Comparison of ENCODE assay signal across 9 cellular contexts in genomic region chr17:2138318-2138717, GRCh38.
DNase-seq lines count a peak whose midpoint lies in the region; ATAC-seq, FAIRE-seq and TF ChIP-seq lines count a peak whose summit lies in the region.
"Had no signal": no experiment of that assay in that cellular context is flagged by ENCODE, and none has a peak within 500 bp of the region (broad histone marks: within the 10 kb centered on the region; RNA-seq: fewer than 3 reads in every experiment).

No MANE protein-coding gene starts in this region.

- H3K36me3 ChIP-seq in neural progenitor cell: no peaks in the 10 kb centered on the region

- FAIRE-seq in A549 (lab: Jason Lieb, UNC) (no peak), GM18507 (lab: Jason Lieb, UNC) (peak; percentile 88)

- H3K27me3 ChIP-seq in neural progenitor cell: no peaks in the 10 kb centered on the region
- H3K27me3 ChIP-seq: body of pancreas had no signal

- peak overlapping the region; percentile 32 for H3K27ac Mint-ChIP-seq in activated naive CD8-positive, alpha-beta T cell treated with anti-CD3 and anti-CD28 coated beads, Interleukin-2, amount 10 ng/mL, durations not matched to agents 7 days and 5 days
- H3K27ac Mint-ChIP-seq in nephron progenitor cell (peak overlapping the region; percentile 81), neural progenitor cell (no peak overlapping the region)

- WGBS in A549 (ENCODE audit: missing lambda C conversion rate): 78% methylated on average over 1 of the region's 1 CpG

- ATAC-seq in A549: peak; percentile 43 to 64; a peak in 3 of 6 replicates
- peak; percentile 74 for ATAC-seq in HG03460 (IDR thresholded peaks at IDR 0.05; ENCODE audit: unreplicated experiment)
- peak; percentile 96 for ATAC-seq in activated naive CD8-positive, alpha-beta T cell treated with anti-CD3 and anti-CD28 coated beads, Interleukin-2, amount 10 ng/mL, durations not matched to agents 7 days and 5 days (ENCODE audit: low read depth)
- ATAC-seq: body of pancreas had no signal

- CTCF ChIA-PET in A549 (lab: Yijun Ruan, JAX): interaction anchor here (0.7 to 2.0 kb wide), 9 partner anchors 16 to 133 kb away, joined by 3 to 8 read pairs (median 4); partner anchors contain the start of gene HIC1

- H3K9me3 Mint-ChIP-seq in activated naive CD8-positive, alpha-beta T cell treated with anti-CD3 and anti-CD28 coated beads, Interleukin-2, amount 10 ng/mL, durations not matched to agents 7 days and 5 days: no peaks in the 10 kb centered on the region
- no peaks in the 10 kb centered on the region for H3K9me3 Mint-ChIP-seq in nephron progenitor cell
- H3K9me3 Mint-ChIP-seq in neural progenitor cell: no peaks in the 10 kb centered on the region

- no peak for TF ChIP-seq RAD21 in A549 (conservative IDR thresholded peaks at IDR 0.05 in 1 of 2, IDR thresholded peaks at IDR 0.05 in 1 of 2)

- peaks cover 22% of the 10 kb centered on the region for H3F3A ChIP-seq in neural progenitor cell (ENCODE audit: low read depth)

- H3K9ac ChIP-seq in neural progenitor cell: no peak overlapping the region

- TF ChIP-seq CTCF in A549 (IDR thresholded peaks at IDR 0.05): no peak
- TF ChIP-seq CTCF in nephron progenitor cell (IDR thresholded peaks at IDR 0.05): no peak
- no peak for TF ChIP-seq CTCF in neural progenitor cell (IDR thresholded peaks at IDR 0.05)

- POLR2A ChIA-PET in A549 (lab: Yijun Ruan, JAX): no interaction called here
- POLR2A ChIA-PET in activated naive CD8-positive, alpha-beta T cell treated with anti-CD3 and anti-CD28 coated beads, Interleukin-2, amount 10 ng/mL, durations not matched to agents 7 days and 5 days (lab: Charles Lee): interaction anchor here (1.0 to 1.7 kb wide), 3 partner anchors 9 to 44 kb away, joined by 3 to 4 read pairs (median 3); no protein-coding TSS in a partner anchor

- no peak overlapping the region for H3K4me3 ChIP-seq in A549
- H3K4me3 ChIP-seq in neural progenitor cell: no peak overlapping the region
- H3K4me3 ChIP-seq: body of pancreas had no signal

- no peak overlapping the region for H3K4me3 Mint-ChIP-seq in activated naive CD8-positive, alpha-beta T cell treated with anti-CD3 and anti-CD28 coated beads, Interleukin-2, amount 10 ng/mL, durations not matched to agents 7 days and 5 days
- no peak overlapping the region for H3K4me3 Mint-ChIP-seq in nephron progenitor cell
- no peak overlapping the region for H3K4me3 Mint-ChIP-seq in neural progenitor cell

- DNase-seq in A549 (ENCODE audit: low read depth in 1 of 2, low spot score in 1 of 2) (no peak), GM18507 (ENCODE audit: extremely low spot score, insufficient read length, low read depth) (no peak), nephron progenitor cell (no peak), 8988T (no peak), NCI-H2227 (lab: John Stamatoyannopoulos, UW; ENCODE audit: unreplicated experiment) (no peak), neural progenitor cell (ENCODE audit: low spot score) (no peak)
- no peak for DNase-seq in activated naive CD8-positive, alpha-beta T cell treated with anti-CD3 and anti-CD28 coated beads, Interleukin-2, amount 10 ng/mL, durations not matched to agents 7 days and 5 days

- H4K20me1 ChIP-seq in neural progenitor cell (ENCODE audit: low read depth): peaks cover 30% of the 10 kb centered on the region

- H3K9me3 ChIP-seq in A549 (no peaks in the 10 kb centered on the region), neural progenitor cell (ENCODE audit: low read depth) (no peaks in the 10 kb centered on the region)
- H3K9me3 ChIP-seq: body of pancreas had no signal

- peaks cover 7% of the 10 kb centered on the region for H3K36me3 Mint-ChIP-seq in activated naive CD8-positive, alpha-beta T cell treated with anti-CD3 and anti-CD28 coated beads, Interleukin-2, amount 10 ng/mL, durations not matched to agents 7 days and 5 days
- H3K36me3 Mint-ChIP-seq in nephron progenitor cell (ENCODE audit: low read depth): peaks cover 3% of the 10 kb centered on the region
- peaks cover 2% of the 10 kb centered on the region for H3K36me3 Mint-ChIP-seq in neural progenitor cell

- TF ChIP-seq POLR2A in A549 (IDR thresholded peaks at IDR 0.05; ENCODE audit: low read length): no peak

- no peak overlapping the region for H2AFZ ChIP-seq in neural progenitor cell (replicated peaks)

- H3K4me2 ChIP-seq in A549: no peak overlapping the region
- no peak overlapping the region for H3K4me2 ChIP-seq in neural progenitor cell

- H3K27me3 Mint-ChIP-seq in activated naive CD8-positive, alpha-beta T cell treated with anti-CD3 and anti-CD28 coated beads, Interleukin-2, amount 10 ng/mL, durations not matched to agents 7 days and 5 days: no peaks in the 10 kb centered on the region
- no peaks in the 10 kb centered on the region for H3K27me3 Mint-ChIP-seq in nephron progenitor cell (ENCODE audit: low read depth, poor library complexity)
- no peaks in the 10 kb centered on the region for H3K27me3 Mint-ChIP-seq in neural progenitor cell (ENCODE audit: insufficient read depth, low read depth)

- H3K4me1 Mint-ChIP-seq in activated naive CD8-positive, alpha-beta T cell treated with anti-CD3 and anti-CD28 coated beads, Interleukin-2, amount 10 ng/mL, durations not matched to agents 7 days and 5 days: peaks cover 18% of the 10 kb centered on the region
- H3K4me1 Mint-ChIP-seq in nephron progenitor cell: peaks cover 22% of the 10 kb centered on the region
- peaks cover 27% of the 10 kb centered on the region for H3K4me1 Mint-ChIP-seq in neural progenitor cell

- TF ChIP-seq EP300 in A549 (IDR thresholded peaks at IDR 0.05): no peak

- H3K79me2 ChIP-seq in neural progenitor cell (ENCODE audit: low read depth): peaks cover 5% of the 10 kb centered on the region

- H3K27ac ChIP-seq in A549: no peak overlapping the region
- H3K27ac ChIP-seq in neural progenitor cell: no peak overlapping the region

- H3K4me1 ChIP-seq in A549 (peaks cover 12% of the 10 kb centered on the region; the same call in 2 of the 3 replicates), neural progenitor cell (peaks cover 17% of the 10 kb centered on the region)

TF ChIP-seq in A549, 52 proteins besides CTCF, POLR2A, EP300 and RAD21:
- TF ChIP-seq POLR2AphosphoS2 (conservative IDR thresholded peaks at IDR 0.05; ENCODE audit: low read length): no peak
- no peak for TF ChIP-seq JUN (IDR thresholded peaks at IDR 0.05)
- TF ChIP-seq RARB (CRISPR knock-in tag; IDR thresholded peaks at IDR 0.05): no peak
- TF ChIP-seq MAZ (IDR thresholded peaks at IDR 0.05; ENCODE audit: borderline replicate concordance, low read depth, low read length): no peak
- TF ChIP-seq HES2 (IDR thresholded peaks at IDR 0.05): no peak
- TF ChIP-seq HOXB13 (CRISPR knock-in tag; IDR thresholded peaks at IDR 0.05; ENCODE audit: low read depth): no peak
- TF ChIP-seq REST (IDR thresholded peaks at IDR 0.05): no peak
- no peak for TF ChIP-seq GATA3 (IDR thresholded peaks at IDR 0.05; ENCODE audit: borderline replicate concordance)
TF ChIP-seq in A549: peak in this region for 0.
